ENCODE assay signal across 1 cellular context in the genomic region with DNA sequence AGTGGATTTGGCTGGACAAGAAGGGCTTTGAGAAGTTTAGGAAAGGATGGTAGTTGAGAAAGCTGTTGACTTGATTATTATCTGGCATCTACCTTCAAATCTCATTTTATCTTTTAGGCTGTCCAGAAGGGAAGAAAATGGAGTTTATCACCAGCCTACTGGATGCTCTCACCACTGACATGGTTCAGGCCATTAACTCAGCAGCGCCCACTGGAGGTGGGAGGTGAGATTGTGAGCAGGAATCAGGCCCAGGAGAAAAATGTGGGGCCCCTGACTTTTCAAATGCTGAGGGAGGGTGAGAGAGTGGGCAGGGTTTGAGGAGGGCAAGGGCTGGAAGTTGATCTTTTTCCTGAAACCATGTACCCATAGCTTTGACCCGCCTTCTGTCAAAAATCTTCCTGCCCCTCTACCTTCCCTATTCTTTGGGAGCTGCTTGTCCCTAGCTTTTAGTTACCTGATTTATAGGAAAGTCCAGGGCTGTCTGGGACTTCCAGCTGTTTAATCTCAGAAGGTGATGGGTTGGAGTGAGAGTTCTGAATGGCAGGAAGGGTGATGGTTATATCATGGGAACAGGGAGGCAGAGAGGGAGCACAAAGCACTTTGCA.
TF ChIP-seq lines count a peak whose summit lies in the region.

No MANE protein-coding gene starts in this region.

TF ChIP-seq in H1, 55 proteins besides CTCF, POLR2A, EP300 and RAD21 (continued from another document):
- TF ChIP-seq, protein P1, sequence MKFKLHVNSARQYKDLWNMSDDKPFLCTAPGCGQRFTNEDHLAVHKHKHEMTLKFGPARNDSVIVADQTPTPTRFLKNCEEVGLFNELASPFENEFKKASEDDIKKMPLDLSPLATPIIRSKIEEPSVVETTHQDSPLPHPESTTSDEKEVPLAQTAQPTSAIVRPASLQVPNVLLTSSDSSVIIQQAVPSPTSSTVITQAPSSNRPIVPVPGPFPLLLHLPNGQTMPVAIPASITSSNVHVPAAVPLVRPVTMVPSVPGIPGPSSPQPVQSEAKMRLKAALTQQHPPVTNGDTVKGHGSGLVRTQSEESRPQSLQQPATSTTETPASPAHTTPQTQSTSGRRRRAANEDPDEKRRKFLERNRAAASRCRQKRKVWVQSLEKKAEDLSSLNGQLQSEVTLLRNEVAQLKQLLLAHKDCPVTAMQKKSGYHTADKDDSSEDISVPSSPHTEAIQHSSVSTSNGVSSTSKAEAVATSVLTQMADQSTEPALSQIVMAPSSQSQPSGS (IDR thresholded peaks at IDR 0.05; ENCODE audit: low read length): no peak
